34 cellular contexts compared by ENCODE assay signal in the genomic region with DNA sequence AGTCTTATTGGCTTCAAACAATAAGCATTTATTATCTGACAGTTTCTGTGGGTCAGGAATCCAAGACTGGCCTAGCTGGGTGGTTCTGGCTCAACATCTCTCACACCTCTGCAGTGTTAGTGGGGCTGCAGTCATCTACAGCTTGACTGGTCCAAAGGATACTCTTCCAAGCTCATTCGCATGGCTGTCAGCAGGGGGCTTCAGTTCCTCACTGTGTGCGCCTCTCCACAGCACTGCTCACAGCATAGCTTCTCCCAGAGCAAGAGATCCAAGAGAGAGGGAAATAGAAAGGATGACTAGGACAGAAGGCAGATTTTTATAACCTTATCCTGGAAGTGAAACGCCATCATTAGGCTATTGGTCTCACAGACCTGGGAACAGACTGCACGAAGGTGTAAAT.
DNase-seq lines count a peak whose midpoint lies in the region; ATAC-seq and TF ChIP-seq lines count a peak whose summit lies in the region.
"Had no signal": no experiment of that assay in that cellular context is flagged by ENCODE, and none has a peak within 500 bp of the region (broad histone marks: within the 10 kb centered on the region; RNA-seq: fewer than 3 reads in every experiment).

No MANE protein-coding gene starts in this region.

- H2AFZ ChIP-seq in hepatocyte: no peak overlapping the region

- H3K4me3 ChIP-seq in right atrium auricular region (no peak overlapping the region), ascending aorta (no peak overlapping the region), fibroblast of mammary gland (ENCODE audit: control insufficient read depth, low read depth, low read length) (no peak overlapping the region), hepatocyte (no peak overlapping the region)
- H3K4me3 ChIP-seq: gastroesophageal sphincter, lung, psoas muscle, SK-N-MC, upper lobe of left lung had no signal

- peak; percentile 38 for ATAC-seq in Right ventricle myocardium inferior
- ATAC-seq in effector memory CD8-positive, alpha-beta T cell (replicated peaks): no peak
- ATAC-seq: esophagus mucosa, gastroesophageal sphincter, psoas muscle had no signal

- no peaks in the 10 kb centered on the region for H3K9me3 ChIP-seq in right atrium auricular region
- no peaks in the 10 kb centered on the region for H3K9me3 ChIP-seq in ascending aorta
- no peaks in the 10 kb centered on the region for H3K9me3 ChIP-seq in hepatocyte (ENCODE audit: low read depth)
- H3K9me3 ChIP-seq: gastroesophageal sphincter, psoas muscle, upper lobe of left lung had no signal

- intact Hi-C loops in Right ventricle myocardium inferior (cut with DNase I): no loop called here
- intact Hi-C loops in ascending aorta (cut with DNase I): loop anchor here (2.0 kb wide), 1 partner anchor 20 kb away; no protein-coding TSS in a partner anchor
- intact Hi-C loops in head of caudate nucleus (cut with DNase I): no loop called here

- H3K4me1 ChIP-seq in right atrium auricular region: peaks cover 0 to 20% of the 10 kb centered on the region in 2 donors
- peaks cover 2 to 21% of the 10 kb centered on the region in 2 donors for H3K4me1 ChIP-seq in ascending aorta
- peaks cover 12% of the 10 kb centered on the region for H3K4me1 ChIP-seq in hepatocyte (ENCODE audit: insufficient read depth)

- no peaks in the 10 kb centered on the region for H4K20me1 ChIP-seq in hepatocyte (ENCODE audit: insufficient read depth, poor library complexity, severe bottlenecking)

- H3K36me3 Mint-ChIP-seq in effector memory CD8-positive, alpha-beta T cell (ENCODE audit: insufficient read depth): no peaks in the 10 kb centered on the region
- H3K36me3 Mint-ChIP-seq: activated naive CD8-positive, alpha-beta T cell treated with anti-CD3 and anti-CD28 coated beads, Interleukin-2, amount 10 ng/mL, durations not matched to agents 7 days and 5 days; CD4-positive, alpha-beta memory T cell had no signal

- H3K9me3 Mint-ChIP-seq in effector memory CD8-positive, alpha-beta T cell: peaks cover 4 to 7% of the 10 kb centered on the region in 2 donors
- H3K9me3 Mint-ChIP-seq: dendritic cell treated with granulocyte-macrophage colony-stimulating factor and Interleukin-4, amounts not matched to agents 40 ng/mL and 50 ng/mL, for 4 days; nephron; T-helper 1 cell treated with Interleukin-12 subunit alpha and Interleukin-12 subunit beta and Interleukin-4 antibody, amounts not matched to agents 30 μg/mL and 1 μg/mL, for 36 hours had no signal

- no peaks in the 10 kb centered on the region for H3K4me1 Mint-ChIP-seq in effector memory CD8-positive, alpha-beta T cell (ENCODE audit: low read depth in 2 of 2)
- H3K4me1 Mint-ChIP-seq: activated naive CD8-positive, alpha-beta T cell treated with anti-CD3 and anti-CD28 coated beads, Interleukin-2, amount 10 ng/mL, durations not matched to agents 7 days and 5 days; CD4-positive, alpha-beta memory T cell had no signal

- H3K27me3 ChIP-seq in right atrium auricular region (no peaks in the 10 kb centered on the region), ascending aorta (no peaks in the 10 kb centered on the region), hepatocyte (no peaks in the 10 kb centered on the region)
- H3K27me3 ChIP-seq: gastroesophageal sphincter, upper lobe of left lung had no signal

- no peaks in the 10 kb centered on the region for H3K9me2 ChIP-seq in hepatocyte (replicated peaks; ENCODE audit: insufficient read depth)

- TF ChIP-seq CTCF in right atrium auricular region (IDR thresholded peaks at IDR 0.05) (no peak), ascending aorta (IDR thresholded peaks at IDR 0.05) (no peak), fibroblast of mammary gland (conservative IDR thresholded peaks at IDR 0.05; ENCODE audit: control insufficient read depth, insufficient read depth, low read depth, low read length) (peak; percentile 11), hepatocyte (IDR thresholded peaks at IDR 0.05; ENCODE audit: poor library complexity) (no peak)

- WGBS in hepatocyte (ENCODE audit: low lambda C conversion rate, missing lambda C conversion rate): 96% methylated on average over 4 of the region's 4 CpGs

- DNase-seq in Right ventricle myocardium inferior (ENCODE audit: missing footprints) (no peak), right atrium auricular region (ENCODE audit: low spot score) (no peak), ascending aorta (ENCODE audit: low spot score in 2 of 2) (no peak), fibroblast of mammary gland (ENCODE audit: low read depth) (peak; percentile 12), head of caudate nucleus (no peak), middle frontal gyrus (ENCODE audit: extremely low spot score, low spot score) (no peak), hepatocyte (ENCODE audit: low spot score) (no peak)
- no peak for DNase-seq in effector memory CD8-positive, alpha-beta T cell
- DNase-seq: activated gamma-delta T cell treated with Interleukin-2 at 50 U/mL for 16 hours; activated naive CD8-positive, alpha-beta T cell treated with anti-CD3 and anti-CD28 coated beads, Interleukin-2, amount 10 ng/mL, durations not matched to agents 7 days and 5 days; activated T-cell treated with anti-CD3 and anti-CD28 coated beads, Interleukin-2, amount 50 U/mL, for 24 hours; AML-193; aorta; caudate nucleus; CD4-positive, alpha-beta memory T cell; GOT3; hippocampal formation; Karpas-422; NCI-H1417 treated with DMSO at 0.1 percent for 48 hours; NCI-H2081; NCI-H2227 treated with DMSO at 0.1 percent for 48 hours; NCI-H69; psoas muscle; RPMI8226; stimulated activated CD4-positive, alpha-beta T cell treated with anti-CD3 and anti-CD28 coated beads, Interleukin-4, amount 100 ng/mL, for 1 hour; upper lobe of left lung had no signal

- H3K36me3 ChIP-seq in right atrium auricular region: no peaks in the 10 kb centered on the region
- no peaks in the 10 kb centered on the region for H3K36me3 ChIP-seq in ascending aorta
- H3K36me3 ChIP-seq in hepatocyte (replicated peaks; ENCODE audit: insufficient read depth, low read depth): no peaks in the 10 kb centered on the region
- H3K36me3 ChIP-seq: gastroesophageal sphincter, upper lobe of left lung had no signal

- H3K79me2 ChIP-seq in hepatocyte: peaks cover 56% of the 10 kb centered on the region

- no peak overlapping the region for H3K4me3 Mint-ChIP-seq in effector memory CD8-positive, alpha-beta T cell
- H3K4me3 Mint-ChIP-seq: activated naive CD8-positive, alpha-beta T cell treated with anti-CD3 and anti-CD28 coated beads, Interleukin-2, amount 10 ng/mL, durations not matched to agents 7 days and 5 days; activated T-cell treated with anti-CD3 and anti-CD28 coated beads, Interleukin-2, amount 50 U/mL, for 24 hours; CD4-positive, alpha-beta memory T cell; dendritic cell treated with granulocyte-macrophage colony-stimulating factor and Interleukin-4, amounts not matched to agents 40 ng/mL and 50 ng/mL, for 4 days; nephron; T-helper 1 cell treated with Interleukin-12 subunit alpha and Interleukin-12 subunit beta and Interleukin-4 antibody, amounts not matched to agents 30 μg/mL and 1 μg/mL, for 36 hours had no signal

- no peak overlapping the region for H3K27ac ChIP-seq in right atrium auricular region
- H3K27ac ChIP-seq in ascending aorta: peak overlapping the region; percentile 45 to 46
- H3K27ac ChIP-seq in hepatocyte: no peak overlapping the region
- H3K27ac ChIP-seq: gastroesophageal sphincter, HL-60, psoas muscle, SK-N-MC, upper lobe of left lung had no signal

- no peak overlapping the region for H3K27ac Mint-ChIP-seq in effector memory CD8-positive, alpha-beta T cell
- H3K27ac Mint-ChIP-seq: activated naive CD8-positive, alpha-beta T cell treated with anti-CD3 and anti-CD28 coated beads, Interleukin-2, amount 10 ng/mL, durations not matched to agents 7 days and 5 days; activated T-cell treated with anti-CD3 and anti-CD28 coated beads, Interleukin-2, amount 50 U/mL, for 24 hours; CD4-positive, alpha-beta memory T cell; dendritic cell treated with granulocyte-macrophage colony-stimulating factor and Interleukin-4, amounts not matched to agents 40 ng/mL and 50 ng/mL, for 4 days; nephron; T-helper 1 cell treated with Interleukin-12 subunit alpha and Interleukin-12 subunit beta and Interleukin-4 antibody, amounts not matched to agents 30 μg/mL and 1 μg/mL, for 36 hours had no signal

- H3K27me3 Mint-ChIP-seq in effector memory CD8-positive, alpha-beta T cell: no peaks in the 10 kb centered on the region
- H3K27me3 Mint-ChIP-seq: activated naive CD8-positive, alpha-beta T cell treated with anti-CD3 and anti-CD28 coated beads, Interleukin-2, amount 10 ng/mL, durations not matched to agents 7 days and 5 days; dendritic cell treated with granulocyte-macrophage colony-stimulating factor and Interleukin-4, amounts not matched to agents 40 ng/mL and 50 ng/mL, for 4 days had no signal

- no peak overlapping the region for H3K4me2 ChIP-seq in hepatocyte

Comparison
In these comparisons a context has a peak if more than half of its experiments do, and no peak if none do; other contexts are left out.
1. H3K27ac ChIP-seq: peak in ascending aorta (2 of 2); none in right atrium auricular region (0 of 2) and hepatocyte (single experiment).